1 cellular context compared by ENCODE assay signal in the genomic region with DNA sequence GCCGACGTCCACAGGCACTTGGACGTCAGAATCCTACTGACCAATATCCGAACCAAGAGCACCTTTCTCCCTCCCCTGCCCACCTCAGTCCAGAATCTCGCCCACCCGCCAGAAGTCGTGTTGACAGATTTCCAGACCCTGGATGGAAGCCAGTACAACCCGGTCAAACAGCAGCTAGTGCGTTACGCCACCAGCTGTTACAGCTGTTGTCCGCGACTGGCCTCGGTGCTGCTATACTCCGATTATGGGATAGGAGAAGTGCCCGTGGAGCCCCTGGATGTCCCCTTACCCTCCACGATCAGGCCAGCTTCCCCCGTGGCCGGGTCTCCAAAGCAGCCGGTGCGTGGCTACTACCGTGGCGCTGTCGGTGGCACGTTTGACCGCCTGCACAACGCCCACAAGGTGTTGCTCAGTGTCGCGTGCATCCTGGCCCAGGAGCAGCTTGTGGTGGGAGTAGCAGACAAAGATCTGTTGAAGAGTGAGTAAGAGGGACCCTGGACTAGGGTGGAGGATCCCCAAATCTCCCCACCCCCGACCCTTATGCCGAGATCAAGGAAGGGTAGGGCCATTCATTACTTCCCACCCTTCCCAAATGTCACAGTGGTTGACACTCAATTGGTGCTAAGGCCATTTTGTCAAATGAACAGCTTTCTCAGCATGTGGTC.
TF ChIP-seq lines count a peak whose summit lies in the region.

No MANE protein-coding gene starts in this region.

TF ChIP-seq in HepG2, 621 proteins besides CTCF, POLR2A, EP300 and RAD21 (continued from another document and continues in another):
- TF ChIP-seq RBAK (CRISPR knock-in tag; IDR thresholded peaks at IDR 0.05) = no peak
- no peak for TF ChIP-seq SRSF9 (IDR thresholded peaks at IDR 0.05; ENCODE audit: borderline replicate concordance, insufficient read depth, low read depth, low read length, poor library complexity, severe bottlenecking)
- TF ChIP-seq, protein P1, sequence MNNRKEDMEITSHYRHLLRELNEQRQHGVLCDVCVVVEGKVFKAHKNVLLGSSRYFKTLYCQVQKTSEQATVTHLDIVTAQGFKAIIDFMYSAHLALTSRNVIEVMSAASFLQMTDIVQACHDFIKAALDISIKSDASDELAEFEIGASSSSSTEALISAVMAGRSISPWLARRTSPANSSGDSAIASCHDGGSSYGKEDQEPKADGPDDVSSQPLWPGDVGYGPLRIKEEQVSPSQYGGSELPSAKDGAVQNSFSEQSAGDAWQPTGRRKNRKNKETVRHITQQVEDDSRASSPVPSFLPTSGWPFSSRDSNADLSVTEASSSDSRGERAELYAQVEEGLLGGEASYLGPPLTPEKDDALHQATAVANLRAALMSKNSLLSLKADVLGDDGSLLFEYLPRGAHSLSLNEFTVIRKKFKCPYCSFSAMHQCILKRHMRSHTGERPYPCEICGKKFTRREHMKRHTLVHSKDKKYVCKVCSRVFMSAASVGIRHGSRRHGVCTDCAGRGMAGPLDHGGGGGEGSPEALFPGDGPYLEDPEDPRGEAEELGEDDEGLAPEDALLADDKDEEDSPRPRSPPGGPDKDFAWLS (CRISPR knock-in tag; IDR thresholded peaks at IDR 0.05; ENCODE audit: borderline replicate concordance) = no peak; the same call in 1 of the 2 replicates
- no peak for TF ChIP-seq AGO1 (IDR thresholded peaks at IDR 0.05; ENCODE audit: low read depth, low read length, poor library complexity, severe bottlenecking)
- TF ChIP-seq FOXJ3 (CRISPR knock-in tag; IDR thresholded peaks at IDR 0.05; ENCODE audit: borderline replicate concordance) = no peak
- TF ChIP-seq, protein P2, sequence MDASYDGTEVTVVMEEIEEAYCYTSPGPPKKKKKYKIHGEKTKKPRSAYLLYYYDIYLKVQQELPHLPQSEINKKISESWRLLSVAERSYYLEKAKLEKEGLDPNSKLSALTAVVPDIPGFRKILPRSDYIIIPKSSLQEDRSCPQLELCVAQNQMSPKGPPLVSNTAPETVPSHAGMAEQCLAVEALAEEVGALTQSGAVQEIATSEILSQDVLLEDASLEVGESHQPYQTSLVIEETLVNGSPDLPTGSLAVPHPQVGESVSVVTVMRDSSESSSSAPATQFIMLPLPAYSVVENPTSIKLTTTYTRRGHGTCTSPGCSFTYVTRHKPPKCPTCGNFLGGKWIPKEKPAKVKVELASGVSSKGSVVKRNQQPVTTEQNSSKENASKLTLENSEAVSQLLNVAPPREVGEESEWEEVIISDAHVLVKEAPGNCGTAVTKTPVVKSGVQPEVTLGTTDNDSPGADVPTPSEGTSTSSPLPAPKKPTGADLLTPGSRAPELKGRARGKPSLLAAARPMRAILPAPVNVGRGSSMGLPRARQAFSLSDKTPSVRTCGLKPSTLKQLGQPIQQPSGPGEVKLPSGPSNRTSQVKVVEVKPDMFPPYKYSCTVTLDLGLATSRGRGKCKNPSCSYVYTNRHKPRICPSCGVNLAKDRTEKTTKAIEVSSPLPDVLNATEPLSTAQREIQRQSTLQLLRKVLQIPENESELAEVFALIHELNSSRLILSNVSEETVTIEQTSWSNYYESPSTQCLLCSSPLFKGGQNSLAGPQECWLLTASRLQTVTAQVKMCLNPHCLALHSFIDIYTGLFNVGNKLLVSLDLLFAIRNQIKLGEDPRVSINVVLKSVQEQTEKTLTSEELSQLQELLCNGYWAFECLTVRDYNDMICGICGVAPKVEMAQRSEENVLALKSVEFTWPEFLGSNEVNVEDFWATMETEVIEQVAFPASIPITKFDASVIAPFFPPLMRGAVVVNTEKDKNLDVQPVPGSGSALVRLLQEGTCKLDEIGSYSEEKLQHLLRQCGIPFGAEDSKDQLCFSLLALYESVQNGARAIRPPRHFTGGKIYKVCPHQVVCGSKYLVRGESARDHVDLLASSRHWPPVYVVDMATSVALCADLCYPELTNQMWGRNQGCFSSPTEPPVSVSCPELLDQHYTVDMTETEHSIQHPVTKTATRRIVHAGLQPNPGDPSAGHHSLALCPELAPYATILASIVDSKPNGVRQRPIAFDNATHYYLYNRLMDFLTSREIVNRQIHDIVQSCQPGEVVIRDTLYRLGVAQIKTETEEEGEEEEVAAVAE (CRISPR knock-in tag; IDR thresholded peaks at IDR 0.05; ENCODE audit: borderline replicate concordance) = no peak
- TF ChIP-seq, protein P3, sequence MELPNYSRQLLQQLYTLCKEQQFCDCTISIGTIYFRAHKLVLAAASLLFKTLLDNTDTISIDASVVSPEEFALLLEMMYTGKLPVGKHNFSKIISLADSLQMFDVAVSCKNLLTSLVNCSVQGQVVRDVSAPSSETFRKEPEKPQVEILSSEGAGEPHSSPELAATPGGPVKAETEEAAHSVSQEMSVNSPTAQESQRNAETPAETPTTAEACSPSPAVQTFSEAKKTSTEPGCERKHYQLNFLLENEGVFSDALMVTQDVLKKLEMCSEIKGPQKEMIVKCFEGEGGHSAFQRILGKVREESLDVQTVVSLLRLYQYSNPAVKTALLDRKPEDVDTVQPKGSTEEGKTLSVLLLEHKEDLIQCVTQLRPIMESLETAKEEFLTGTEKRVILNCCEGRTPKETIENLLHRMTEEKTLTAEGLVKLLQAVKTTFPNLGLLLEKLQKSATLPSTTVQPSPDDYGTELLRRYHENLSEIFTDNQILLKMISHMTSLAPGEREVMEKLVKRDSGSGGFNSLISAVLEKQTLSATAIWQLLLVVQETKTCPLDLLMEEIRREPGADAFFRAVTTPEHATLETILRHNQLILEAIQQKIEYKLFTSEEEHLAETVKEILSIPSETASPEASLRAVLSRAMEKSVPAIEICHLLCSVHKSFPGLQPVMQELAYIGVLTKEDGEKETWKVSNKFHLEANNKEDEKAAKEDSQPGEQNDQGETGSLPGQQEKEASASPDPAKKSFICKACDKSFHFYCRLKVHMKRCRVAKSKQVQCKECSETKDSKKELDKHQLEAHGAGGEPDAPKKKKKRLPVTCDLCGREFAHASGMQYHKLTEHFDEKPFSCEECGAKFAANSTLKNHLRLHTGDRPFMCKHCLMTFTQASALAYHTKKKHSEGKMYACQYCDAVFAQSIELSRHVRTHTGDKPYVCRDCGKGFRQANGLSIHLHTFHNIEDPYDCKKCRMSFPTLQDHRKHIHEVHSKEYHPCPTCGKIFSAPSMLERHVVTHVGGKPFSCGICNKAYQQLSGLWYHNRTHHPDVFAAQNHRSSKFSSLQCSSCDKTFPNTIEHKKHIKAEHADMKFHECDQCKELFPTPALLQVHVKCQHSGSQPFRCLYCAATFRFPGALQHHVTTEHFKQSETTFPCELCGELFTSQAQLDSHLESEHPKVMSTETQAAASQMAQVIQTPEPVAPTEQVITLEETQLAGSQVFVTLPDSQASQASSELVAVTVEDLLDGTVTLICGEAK (IDR thresholded peaks at IDR 0.05) = no peak
- TF ChIP-seq, protein P3 (CRISPR knock-in tag; IDR thresholded peaks at IDR 0.05) = no peak
- TF ChIP-seq, protein P4, sequence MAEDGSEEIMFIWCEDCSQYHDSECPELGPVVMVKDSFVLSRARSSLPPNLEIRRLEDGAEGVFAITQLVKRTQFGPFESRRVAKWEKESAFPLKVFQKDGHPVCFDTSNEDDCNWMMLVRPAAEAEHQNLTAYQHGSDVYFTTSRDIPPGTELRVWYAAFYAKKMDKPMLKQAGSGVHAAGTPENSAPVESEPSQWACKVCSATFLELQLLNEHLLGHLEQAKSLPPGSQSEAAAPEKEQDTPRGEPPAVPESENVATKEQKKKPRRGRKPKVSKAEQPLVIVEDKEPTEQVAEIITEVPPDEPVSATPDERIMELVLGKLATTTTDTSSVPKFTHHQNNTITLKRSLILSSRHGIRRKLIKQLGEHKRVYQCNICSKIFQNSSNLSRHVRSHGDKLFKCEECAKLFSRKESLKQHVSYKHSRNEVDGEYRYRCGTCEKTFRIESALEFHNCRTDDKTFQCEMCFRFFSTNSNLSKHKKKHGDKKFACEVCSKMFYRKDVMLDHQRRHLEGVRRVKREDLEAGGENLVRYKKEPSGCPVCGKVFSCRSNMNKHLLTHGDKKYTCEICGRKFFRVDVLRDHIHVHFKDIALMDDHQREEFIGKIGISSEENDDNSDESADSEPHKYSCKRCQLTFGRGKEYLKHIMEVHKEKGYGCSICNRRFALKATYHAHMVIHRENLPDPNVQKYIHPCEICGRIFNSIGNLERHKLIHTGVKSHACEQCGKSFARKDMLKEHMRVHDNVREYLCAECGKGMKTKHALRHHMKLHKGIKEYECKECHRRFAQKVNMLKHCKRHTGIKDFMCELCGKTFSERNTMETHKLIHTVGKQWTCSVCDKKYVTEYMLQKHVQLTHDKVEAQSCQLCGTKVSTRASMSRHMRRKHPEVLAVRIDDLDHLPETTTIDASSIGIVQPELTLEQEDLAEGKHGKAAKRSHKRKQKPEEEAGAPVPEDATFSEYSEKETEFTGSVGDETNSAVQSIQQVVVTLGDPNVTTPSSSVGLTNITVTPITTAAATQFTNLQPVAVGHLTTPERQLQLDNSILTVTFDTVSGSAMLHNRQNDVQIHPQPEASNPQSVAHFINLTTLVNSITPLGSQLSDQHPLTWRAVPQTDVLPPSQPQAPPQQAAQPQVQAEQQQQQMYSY (CRISPR knock-in tag; IDR thresholded peaks at IDR 0.05) = no peak
- no peak for TF ChIP-seq POLR2G (IDR thresholded peaks at IDR 0.05; ENCODE audit: low read depth, low read length)
- peak; percentile 51; the same call in 1 of the 2 replicates for TF ChIP-seq CEBPB (IDR thresholded peaks at IDR 0.05; ENCODE audit: borderline replicate concordance, low read depth, low read length)
- TF ChIP-seq KLF9 (CRISPR knock-in tag; IDR thresholded peaks at IDR 0.05; ENCODE audit: low read depth) = no peak
- TF ChIP-seq MYNN (CRISPR knock-in tag; IDR thresholded peaks at IDR 0.05; ENCODE audit: low read depth) = no peak
- TF ChIP-seq, protein P5, sequence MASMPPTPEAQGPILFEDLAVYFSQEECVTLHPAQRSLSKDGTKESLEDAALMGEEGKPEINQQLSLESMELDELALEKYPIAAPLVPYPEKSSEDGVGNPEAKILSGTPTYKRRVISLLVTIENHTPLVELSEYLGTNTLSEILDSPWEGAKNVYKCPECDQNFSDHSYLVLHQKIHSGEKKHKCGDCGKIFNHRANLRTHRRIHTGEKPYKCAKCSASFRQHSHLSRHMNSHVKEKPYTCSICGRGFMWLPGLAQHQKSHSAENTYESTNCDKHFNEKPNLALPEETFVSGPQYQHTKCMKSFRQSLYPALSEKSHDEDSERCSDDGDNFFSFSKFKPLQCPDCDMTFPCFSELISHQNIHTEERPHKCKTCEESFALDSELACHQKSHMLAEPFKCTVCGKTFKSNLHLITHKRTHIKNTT (CRISPR knock-in tag; IDR thresholded peaks at IDR 0.05) = no peak
- TF ChIP-seq, protein P6, sequence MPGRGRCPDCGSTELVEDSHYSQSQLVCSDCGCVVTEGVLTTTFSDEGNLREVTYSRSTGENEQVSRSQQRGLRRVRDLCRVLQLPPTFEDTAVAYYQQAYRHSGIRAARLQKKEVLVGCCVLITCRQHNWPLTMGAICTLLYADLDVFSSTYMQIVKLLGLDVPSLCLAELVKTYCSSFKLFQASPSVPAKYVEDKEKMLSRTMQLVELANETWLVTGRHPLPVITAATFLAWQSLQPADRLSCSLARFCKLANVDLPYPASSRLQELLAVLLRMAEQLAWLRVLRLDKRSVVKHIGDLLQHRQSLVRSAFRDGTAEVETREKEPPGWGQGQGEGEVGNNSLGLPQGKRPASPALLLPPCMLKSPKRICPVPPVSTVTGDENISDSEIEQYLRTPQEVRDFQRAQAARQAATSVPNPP (CRISPR knock-in tag; IDR thresholded peaks at IDR 0.05) = no peak
- no peak for TF ChIP-seq SRSF4 (IDR thresholded peaks at IDR 0.05; ENCODE audit: low read depth, low read length, poor library complexity, severe bottlenecking)
- TF ChIP-seq ZNF879 (CRISPR knock-in tag; IDR thresholded peaks at IDR 0.05) = no peak
- 0 out of 2 replicates have a peak, but pooled peaks have one; percentile 9 for TF ChIP-seq ZNF138 (CRISPR knock-in tag; IDR thresholded peaks at IDR 0.05; ENCODE audit: low read depth)
- TF ChIP-seq ZNF232 (CRISPR knock-in tag; IDR thresholded peaks at IDR 0.05; ENCODE audit: borderline replicate concordance) = no peak; the same call in none of the 2 replicates
- TF ChIP-seq CHD2 (IDR thresholded peaks at IDR 0.05; ENCODE audit: low read depth, low read length) = no peak
- no peak for TF ChIP-seq ARNT2 (CRISPR knock-in tag; IDR thresholded peaks at IDR 0.05; ENCODE audit: low read depth)
- TF ChIP-seq, protein P7, sequence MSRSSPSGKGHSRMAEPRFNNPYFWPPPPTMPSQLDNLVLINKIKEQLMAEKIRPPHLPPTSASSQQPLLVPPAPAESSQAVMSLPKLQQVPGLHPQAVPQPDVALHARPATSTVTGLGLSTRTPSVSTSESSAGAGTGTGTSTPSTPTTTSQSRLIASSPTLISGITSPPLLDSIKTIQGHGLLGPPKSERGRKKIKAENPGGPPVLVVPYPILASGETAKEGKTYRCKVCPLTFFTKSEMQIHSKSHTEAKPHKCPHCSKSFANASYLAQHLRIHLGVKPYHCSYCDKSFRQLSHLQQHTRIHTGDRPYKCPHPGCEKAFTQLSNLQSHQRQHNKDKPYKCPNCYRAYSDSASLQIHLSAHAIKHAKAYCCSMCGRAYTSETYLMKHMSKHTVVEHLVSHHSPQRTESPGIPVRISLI (CRISPR knock-in tag; IDR thresholded peaks at IDR 0.05; ENCODE audit: borderline replicate concordance) = no peak
- TF ChIP-seq ZNF501 (CRISPR knock-in tag; IDR thresholded peaks at IDR 0.05) = no peak
- TF ChIP-seq, protein P8, sequence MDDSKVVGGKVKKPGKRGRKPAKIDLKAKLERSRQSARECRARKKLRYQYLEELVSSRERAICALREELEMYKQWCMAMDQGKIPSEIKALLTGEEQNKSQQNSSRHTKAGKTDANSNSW (CRISPR knock-in tag; IDR thresholded peaks at IDR 0.05; ENCODE audit: borderline replicate concordance) = peak; percentile 84; the same call in 1 of the 2 replicates
- TF ChIP-seq ZBTB42 (CRISPR knock-in tag; IDR thresholded peaks at IDR 0.05) = no peak
- no peak for TF ChIP-seq MTA3 (CRISPR knock-in tag; IDR thresholded peaks at IDR 0.05)
- TF ChIP-seq XBP1 (CRISPR knock-in tag; IDR thresholded peaks at IDR 0.05) = no peak
- no peak for TF ChIP-seq NPAS2 (CRISPR knock-in tag; IDR thresholded peaks at IDR 0.05; ENCODE audit: borderline replicate concordance)
- peak; percentile 11; the same call in 1 of the 2 replicates for TF ChIP-seq NFKB2 (CRISPR knock-in tag; IDR thresholded peaks at IDR 0.05; ENCODE audit: borderline replicate concordance)
